In the genomic region with DNA sequence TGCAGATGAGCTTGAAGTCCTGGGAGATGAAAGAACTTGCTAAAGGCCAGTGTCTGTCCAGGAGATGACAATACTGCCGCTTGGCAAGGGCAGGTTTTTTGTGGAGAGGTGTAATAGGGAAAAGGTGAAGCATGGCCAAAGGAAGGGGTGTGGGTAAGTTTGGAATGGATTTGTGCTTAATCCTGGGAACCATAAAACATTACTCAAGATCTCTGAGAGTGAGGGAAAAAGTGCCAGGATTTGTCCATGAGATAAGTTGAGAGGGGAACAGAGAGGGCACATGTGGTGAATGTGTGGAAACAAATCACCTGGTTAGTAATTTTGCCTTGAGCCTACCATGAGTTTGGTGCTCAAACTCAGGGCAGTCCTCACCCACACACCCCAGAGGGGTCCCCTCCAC, we compare ENCODE assay signal across 19 cellular contexts.
A peak's percentile ranks its signal among the peaks of the same experiment; 100 is the strongest.
DNase-seq lines count a peak whose midpoint lies in the region; ATAC-seq and TF ChIP-seq lines count a peak whose summit lies in the region.
"Had no signal": no experiment of that assay in that cellular context is flagged by ENCODE, and none has a peak within 500 bp of the region (broad histone marks: within the 10 kb centered on the region; RNA-seq: fewer than 3 reads in every experiment).

No MANE protein-coding gene starts in this region.

- H2AFZ ChIP-seq in hepatocyte = no peak overlapping the region

- H3K36me3 ChIP-seq in A673 (ENCODE audit: insufficient read depth, low read length, poor library complexity, severe bottlenecking) = no peaks in the 10 kb centered on the region
- H3K36me3 ChIP-seq in left lung = no peaks in the 10 kb centered on the region
- no peaks in the 10 kb centered on the region for H3K36me3 ChIP-seq in sigmoid colon
- H3K36me3 ChIP-seq in hepatocyte (replicated peaks; ENCODE audit: insufficient read depth, low read depth) = no peaks in the 10 kb centered on the region

- TF ChIP-seq POLR2A in sigmoid colon (IDR thresholded peaks at IDR 0.05) = no peak

- H3K27ac ChIP-seq in A673 (ENCODE audit: low read depth, low read length, poor library complexity, severe bottlenecking) (peak overlapping the region; percentile 57), left lung (peak overlapping the region; percentile 18 to 57), sigmoid colon (peak overlapping the region; percentile 51 to 78 (median 67)), hepatocyte (no peak overlapping the region)

- peaks cover 4% of the 10 kb centered on the region for H3K9me3 ChIP-seq in A673 (ENCODE audit: low read depth, low read length, poor library complexity, severe bottlenecking)
- H3K9me3 ChIP-seq in left lung = no peaks in the 10 kb centered on the region
- no peaks in the 10 kb centered on the region for H3K9me3 ChIP-seq in sigmoid colon
- no peaks in the 10 kb centered on the region for H3K9me3 ChIP-seq in hepatocyte (ENCODE audit: low read depth)
- H3K9me3 ChIP-seq: mucosa of descending colon had no signal

- H3K9me3 Mint-ChIP-seq in MCF 10A (ENCODE audit: unreplicated experiment) = no peaks in the 10 kb centered on the region
- H3K9me3 Mint-ChIP-seq: activated CD8-positive, alpha-beta T cell treated with anti-CD3 and anti-CD28 coated beads for 36 hours; activated naive CD4-positive, alpha-beta T cell treated with anti-CD3 and anti-CD28 coated beads, Interleukin-2, amount 10 ng/mL, durations not matched to agents 7 days and 5 days had no signal

- H3K27me3 ChIP-seq in A673 (replicated peaks; ENCODE audit: insufficient read depth, low read depth, low read length, poor library complexity) = no peaks in the 10 kb centered on the region
- no peaks in the 10 kb centered on the region for H3K27me3 ChIP-seq in left lung
- H3K27me3 ChIP-seq in sigmoid colon = no peaks in the 10 kb centered on the region
- no peaks in the 10 kb centered on the region for H3K27me3 ChIP-seq in hepatocyte

- H3K4me1 ChIP-seq in A673 (ENCODE audit: insufficient read depth, low read length, poor library complexity, severe bottlenecking) (peaks cover 49% of the 10 kb centered on the region), left lung (peaks cover 4 to 48% of the 10 kb centered on the region in 2 donors), sigmoid colon (peaks cover 0 to 41% (median 20%) of the 10 kb centered on the region in 4 donors), hepatocyte (ENCODE audit: insufficient read depth) (peaks cover 13% of the 10 kb centered on the region)

- no peaks in the 10 kb centered on the region for H3K36me3 Mint-ChIP-seq in MCF 10A (ENCODE audit: insufficient read depth, unreplicated experiment)
- H3K36me3 Mint-ChIP-seq: activated naive CD4-positive, alpha-beta T cell treated with anti-CD3 and anti-CD28 coated beads, Interleukin-2, amount 10 ng/mL, durations not matched to agents 7 days and 5 days had no signal

- DNase-seq in A673 (ENCODE audit: low spot score) (no peak), MCF 10A (ENCODE audit: unreplicated experiment) (peak; percentile 90), left lung (no peak), sigmoid colon (peak; percentile 62), hepatocyte (ENCODE audit: low spot score) (no peak), GM03348 (ENCODE audit: low spot score) (no peak)
- DNase-seq: ACHN; activated CD8-positive, alpha-beta T cell treated with anti-CD3 and anti-CD28 coated beads for 36 hours; activated naive CD4-positive, alpha-beta T cell treated with anti-CD3 and anti-CD28 coated beads, Interleukin-2, amount 10 ng/mL, durations not matched to agents 7 days and 5 days; activated T-cell treated with anti-CD3 and anti-CD28 coated beads, Interleukin-2, amount 50 U/mL, for 1 hour; C1 segment of cervical spinal cord; DMS 273 treated with DMSO at 0.1 percent for 48 hours; endodermal cell; mucosa of descending colon; NCI-H1417 treated with DMSO at 0.1 percent for 48 hours; SHP77 treated with DMSO at 0.1 percent for 48 hours; stimulated activated naive CD8-positive, alpha-beta T cell treated with anti-CD3 and anti-CD28 coated beads, Interleukin-15, amount 100 ng/mL, for 72 hours had no signal

- WGBS in sigmoid colon, 2 donors = 96 to 97% methylated on average over 1 of the region's 1 CpG
- 97% methylated on average over 1 of the region's 1 CpG for WGBS in hepatocyte (ENCODE audit: low lambda C conversion rate, missing lambda C conversion rate)

- H3K4me2 ChIP-seq in hepatocyte = no peak overlapping the region

- no peak overlapping the region for H3K4me3 Mint-ChIP-seq in MCF 10A (ENCODE audit: unreplicated experiment)
- H3K4me3 Mint-ChIP-seq: activated CD8-positive, alpha-beta T cell treated with anti-CD3 and anti-CD28 coated beads for 36 hours; activated naive CD4-positive, alpha-beta T cell treated with anti-CD3 and anti-CD28 coated beads, Interleukin-2, amount 10 ng/mL, durations not matched to agents 7 days and 5 days; endodermal cell; stimulated activated naive CD8-positive, alpha-beta T cell treated with anti-CD3 and anti-CD28 coated beads, Interleukin-15, amount 100 ng/mL, for 72 hours had no signal

- H3K79me2 ChIP-seq in hepatocyte = no peaks in the 10 kb centered on the region

- no peak overlapping the region for H3K4me3 ChIP-seq in A673 (ENCODE audit: low read depth, low read length, poor library complexity, severe bottlenecking)
- H3K4me3 ChIP-seq in left lung = no peak overlapping the region
- H3K4me3 ChIP-seq in sigmoid colon = no peak overlapping the region
- no peak overlapping the region for H3K4me3 ChIP-seq in hepatocyte
- H3K4me3 ChIP-seq: mucosa of descending colon had no signal

- TF ChIP-seq EP300 in sigmoid colon (IDR thresholded peaks at IDR 0.05) = no peak

- no peaks in the 10 kb centered on the region for H3K9me2 ChIP-seq in hepatocyte (replicated peaks; ENCODE audit: insufficient read depth)

- H3K27me3 Mint-ChIP-seq in MCF 10A (ENCODE audit: insufficient read depth, unreplicated experiment) = no peaks in the 10 kb centered on the region
- H3K27me3 Mint-ChIP-seq: activated CD8-positive, alpha-beta T cell treated with anti-CD3 and anti-CD28 coated beads for 36 hours; activated naive CD4-positive, alpha-beta T cell treated with anti-CD3 and anti-CD28 coated beads, Interleukin-2, amount 10 ng/mL, durations not matched to agents 7 days and 5 days had no signal

- TF ChIP-seq CTCF in A673 (conservative IDR thresholded peaks at IDR 0.05; ENCODE audit: low read depth, low read length) (no peak), MCF 10A (IDR thresholded peaks at IDR 0.05; ENCODE audit: unreplicated experiment) (no peak), left lung (IDR thresholded peaks at IDR 0.05) (no peak), sigmoid colon (IDR thresholded peaks at IDR 0.05) (no peak), hepatocyte (IDR thresholded peaks at IDR 0.05; ENCODE audit: poor library complexity) (no peak)

- CTCF ChIA-PET in A673 (lab: Charles Lee) = no interaction called here
- CTCF ChIA-PET in MCF 10A (lab: Yijun Ruan, JAX) = interaction anchor here (2.6 kb wide), 1 partner anchor 59 kb away, joined by 6 read pairs; no protein-coding TSS in a partner anchor

- no TSS peak for BruUV-seq in A673 (replicated peaks; lab: Mats Ljungman, UMichigan)
- TSS peak; percentile 3 for BruUV-seq in MCF 10A (replicated peaks; lab: Mats Ljungman, UMichigan)

- peaks cover 45% of the 10 kb centered on the region for H3K4me1 Mint-ChIP-seq in MCF 10A (ENCODE audit: insufficient read depth, unreplicated experiment)
- H3K4me1 Mint-ChIP-seq: endodermal cell had no signal

- ATAC-seq in left lung (no peak), HG03460 (IDR thresholded peaks at IDR 0.05; ENCODE audit: unreplicated experiment) (no peak), GM18502 (IDR thresholded peaks at IDR 0.05; ENCODE audit: poor library complexity, unreplicated experiment) (no peak)
- ATAC-seq: activated CD8-positive, alpha-beta T cell treated with anti-CD3 and anti-CD28 coated beads for 36 hours; mucosa of descending colon; stimulated activated naive CD8-positive, alpha-beta T cell treated with anti-CD3 and anti-CD28 coated beads, Interleukin-15, amount 100 ng/mL, for 72 hours had no signal

- H3K27ac Mint-ChIP-seq in MCF 10A (ENCODE audit: low read depth, unreplicated experiment) = peak overlapping the region; percentile 91
- H3K27ac Mint-ChIP-seq: activated CD8-positive, alpha-beta T cell treated with anti-CD3 and anti-CD28 coated beads for 36 hours; activated naive CD4-positive, alpha-beta T cell treated with anti-CD3 and anti-CD28 coated beads, Interleukin-2, amount 10 ng/mL, durations not matched to agents 7 days and 5 days; endodermal cell had no signal

- H4K20me1 ChIP-seq in hepatocyte (ENCODE audit: insufficient read depth, poor library complexity, severe bottlenecking) = no peaks in the 10 kb centered on the region

- POLR2A ChIA-PET in A673 (lab: Charles Lee; ENCODE audit: low non-redundant PET) = no interaction called here
- POLR2A ChIA-PET in MCF 10A (lab: Yijun Ruan, JAX) = interaction anchor here (0.6 to 6.8 kb wide), 5 partner anchors 38 to 575 kb away, joined by 3 to 70 read pairs (median 5); no protein-coding TSS in a partner anchor

- intact Hi-C loops in A673 (cut with micrococcal nuclease; ENCODE audit: unreplicated experiment) (no loop called here), MCF 10A (cut with micrococcal nuclease) (no loop called here), left lung (cut with DNase I) (no loop called here), sigmoid colon (cut with DNase I) (no loop called here)

Comparison
In these comparisons a context has a peak if more than half of its experiments do, and no peak if none do; other contexts are left out.
1. DNase-seq: peak in MCF 10A (single experiment) and sigmoid colon (single experiment); none in A673 (single experiment), left lung (0 of 2), hepatocyte (single experiment) and GM03348 (single experiment).